ENCODE assay signal across 13 cellular contexts in genomic region chrX:150155396-150156048, GRCh38.
DNase-seq lines count a peak whose midpoint lies in the region; ATAC-seq and TF ChIP-seq lines count a peak whose summit lies in the region.
"Had no signal": no experiment of that assay in that cellular context is flagged by ENCODE, and none has a peak within 500 bp of the region (broad histone marks: within the 10 kb centered on the region; RNA-seq: fewer than 3 reads in every experiment).

No MANE protein-coding gene starts in this region.

- intact Hi-C loops in activated CD8-positive, alpha-beta T cell treated with anti-CD3 and anti-CD28 coated beads for 36 hours (cut with micrococcal nuclease) = no loop called here

- no peak for TF ChIP-seq CTCF in HFFc6 (IDR thresholded peaks at IDR 0.05)
- TF ChIP-seq CTCF in activated CD8-positive, alpha-beta T cell treated with anti-CD3 and anti-CD28 coated beads for 36 hours (IDR thresholded peaks at IDR 0.05) = no peak

- ATAC-seq in activated CD8-positive, alpha-beta T cell treated with anti-CD3 and anti-CD28 coated beads for 36 hours = no peak
- ATAC-seq: activated naive CD8-positive, alpha-beta T cell treated with anti-CD3 and anti-CD28 coated beads, Interleukin-2, amount 50 U/mL, for 24 hours; gastroesophageal sphincter had no signal

- no peak overlapping the region for H3K27ac Mint-ChIP-seq in HFFc6
- no peak overlapping the region for H3K27ac Mint-ChIP-seq in activated CD8-positive, alpha-beta T cell treated with anti-CD3 and anti-CD28 coated beads for 36 hours
- no peak overlapping the region for H3K27ac Mint-ChIP-seq in activated CD4-positive, alpha-beta T cell treated with anti-CD3 and anti-CD28 coated beads, Interleukin-2, amount 10 ng/mL, durations not matched to agents 7 days and 5 days
- H3K27ac Mint-ChIP-seq: activated naive CD8-positive, alpha-beta T cell treated with anti-CD3 and anti-CD28 coated beads, Interleukin-2, amount 50 U/mL, for 24 hours; CD4-positive, alpha-beta T cell had no signal

- CTCF ChIA-PET in activated CD8-positive, alpha-beta T cell treated with anti-CD3 and anti-CD28 coated beads for 36 hours (lab: Charles Lee) = no interaction called here
- CTCF ChIA-PET in activated CD4-positive, alpha-beta T cell treated with anti-CD3 and anti-CD28 coated beads, Interleukin-2, amount 10 ng/mL, durations not matched to agents 7 days and 5 days (lab: Charles Lee) = no interaction called here

- H3K4me3 Mint-ChIP-seq in HFFc6 = peak overlapping the region; percentile 51; the same call in 1 of the 2 replicates
- no peak overlapping the region for H3K4me3 Mint-ChIP-seq in activated CD8-positive, alpha-beta T cell treated with anti-CD3 and anti-CD28 coated beads for 36 hours
- no peak overlapping the region for H3K4me3 Mint-ChIP-seq in activated CD4-positive, alpha-beta T cell treated with anti-CD3 and anti-CD28 coated beads, Interleukin-2, amount 10 ng/mL, durations not matched to agents 7 days and 5 days
- H3K4me3 Mint-ChIP-seq: activated naive CD8-positive, alpha-beta T cell treated with anti-CD3 and anti-CD28 coated beads, Interleukin-2, amount 50 U/mL, for 24 hours; CD4-positive, alpha-beta T cell had no signal

- no peaks in the 10 kb centered on the region; the same call in 1 of the 2 replicates for H3K27me3 Mint-ChIP-seq in HFFc6 (ENCODE audit: insufficient read depth)
- no peaks in the 10 kb centered on the region for H3K27me3 Mint-ChIP-seq in activated CD8-positive, alpha-beta T cell treated with anti-CD3 and anti-CD28 coated beads for 36 hours
- no peaks in the 10 kb centered on the region for H3K27me3 Mint-ChIP-seq in activated CD4-positive, alpha-beta T cell treated with anti-CD3 and anti-CD28 coated beads, Interleukin-2, amount 10 ng/mL, durations not matched to agents 7 days and 5 days
- H3K27me3 Mint-ChIP-seq: activated naive CD8-positive, alpha-beta T cell treated with anti-CD3 and anti-CD28 coated beads, Interleukin-2, amount 50 U/mL, for 24 hours; CD4-positive, alpha-beta T cell had no signal

- H3K4me1 Mint-ChIP-seq in HFFc6 (ENCODE audit: low read depth) = peaks cover 15% of the 10 kb centered on the region
- no peaks in the 10 kb centered on the region for H3K4me1 Mint-ChIP-seq in activated CD8-positive, alpha-beta T cell treated with anti-CD3 and anti-CD28 coated beads for 36 hours (ENCODE audit: low read depth)
- H3K4me1 Mint-ChIP-seq in activated CD4-positive, alpha-beta T cell treated with anti-CD3 and anti-CD28 coated beads, Interleukin-2, amount 10 ng/mL, durations not matched to agents 7 days and 5 days = no peaks in the 10 kb centered on the region
- H3K4me1 Mint-ChIP-seq: activated naive CD8-positive, alpha-beta T cell treated with anti-CD3 and anti-CD28 coated beads, Interleukin-2, amount 50 U/mL, for 24 hours had no signal

- POLR2A ChIA-PET in activated CD8-positive, alpha-beta T cell treated with anti-CD3 and anti-CD28 coated beads for 36 hours (lab: Charles Lee) = no interaction called here
- POLR2A ChIA-PET in activated CD4-positive, alpha-beta T cell treated with anti-CD3 and anti-CD28 coated beads, Interleukin-2, amount 10 ng/mL, durations not matched to agents 7 days and 5 days (lab: Charles Lee) = no interaction called here

- DNase-seq in AG08396 (ENCODE audit: low spot score) (peak; percentile 45), HFFc6 (peak; percentile 67), amniotic stem cell (lab: John Stamatoyannopoulos, UW) (peak; percentile 10), hepatic stellate cell (ENCODE audit: low spot score) (peak; percentile 59), ureter (ENCODE audit: low spot score) (no peak)
- no peak for DNase-seq in activated CD8-positive, alpha-beta T cell treated with anti-CD3 and anti-CD28 coated beads for 36 hours
- no peak for DNase-seq in stimulated activated CD4-positive, alpha-beta T cell treated with anti-CD3 and anti-CD28 coated beads, Interleukin-12 subunit alpha, Interleukin-12 subunit beta, amount 100 ng/mL, for 4 hours
- no peak for DNase-seq in activated CD4-positive, alpha-beta T cell treated with anti-CD3 and anti-CD28 coated beads, Interleukin-2, amount 10 ng/mL, durations not matched to agents 7 days and 5 days
- DNase-seq: activated CD4-positive, alpha-beta T cell treated with anti-CD3 and anti-CD28 coated beads, Interleukin-2, amount 50 U/mL, for 4 hours; activated naive CD8-positive, alpha-beta T cell treated with anti-CD3 and anti-CD28 coated beads, Interleukin-2, amount 50 U/mL, for 24 hours; CD4-positive, alpha-beta T cell; RPMI8226 had no signal

- no peaks in the 10 kb centered on the region for H3K9me3 Mint-ChIP-seq in HFFc6
- no peaks in the 10 kb centered on the region for H3K9me3 Mint-ChIP-seq in activated CD8-positive, alpha-beta T cell treated with anti-CD3 and anti-CD28 coated beads for 36 hours
- H3K9me3 Mint-ChIP-seq in activated CD4-positive, alpha-beta T cell treated with anti-CD3 and anti-CD28 coated beads, Interleukin-2, amount 10 ng/mL, durations not matched to agents 7 days and 5 days = no peaks in the 10 kb centered on the region
- H3K9me3 Mint-ChIP-seq: activated naive CD8-positive, alpha-beta T cell treated with anti-CD3 and anti-CD28 coated beads, Interleukin-2, amount 50 U/mL, for 24 hours; CD4-positive, alpha-beta T cell had no signal

- H3K36me3 Mint-ChIP-seq in HFFc6 (ENCODE audit: low read depth) = no peaks in the 10 kb centered on the region
- H3K36me3 Mint-ChIP-seq in activated CD8-positive, alpha-beta T cell treated with anti-CD3 and anti-CD28 coated beads for 36 hours (ENCODE audit: low read depth) = no peaks in the 10 kb centered on the region
- no peaks in the 10 kb centered on the region for H3K36me3 Mint-ChIP-seq in activated CD4-positive, alpha-beta T cell treated with anti-CD3 and anti-CD28 coated beads, Interleukin-2, amount 10 ng/mL, durations not matched to agents 7 days and 5 days (ENCODE audit: low read depth)

Comparison
In these comparisons a context has a peak if more than half of its experiments do, and no peak if none do; other contexts are left out.
1. DNase-seq: peak in AG08396 (single experiment), HFFc6 (single experiment), amniotic stem cell (single experiment) and hepatic stellate cell (single experiment); none in activated CD8-positive, alpha-beta T cell treated with anti-CD3 and anti-CD28 coated beads for 36 hours (single experiment), stimulated activated CD4-positive, alpha-beta T cell treated with anti-CD3 and anti-CD28 coated beads, Interleukin-12 subunit alpha, Interleukin-12 subunit beta, amount 100 ng/mL, for 4 hours (single experiment), ureter (single experiment) and activated CD4-positive, alpha-beta T cell treated with anti-CD3 and anti-CD28 coated beads, Interleukin-2, amount 10 ng/mL, durations not matched to agents 7 days and 5 days (single experiment).